In genomic region chr5:114361724-114362196, GRCh38 we compare ENCODE assay signal across 9 cellular contexts. TPM values are rescaled to one million over a fixed set of nuclear protein-coding genes. Genes with fewer than 3 reads are reported as not detected.
DNase-seq lines count a peak whose midpoint lies in the region; ATAC-seq and TF ChIP-seq lines count a peak whose summit lies in the region.
"Had no signal": no experiment of that assay in that cellular context is flagged by ENCODE, and none has a peak within 500 bp of the region (broad histone marks: within the 10 kb centered on the region; RNA-seq: fewer than 3 reads in every experiment).

KCNN2 (plus strand) TSS chr5:114362070; CDS start chr5:114362140, 70 bp downstream.

- in situ Hi-C loops in Panc1 (cut with HindIII; ENCODE audit: low pct_unique_long_range_greater_than_20kb, low sequenced_read_pairs) = no loop called here

- CTCF ChIA-PET in Panc1 (lab: Charles Lee) = no interaction called here

- intact Hi-C loops in Panc1 (cut with micrococcal nuclease; ENCODE audit: unreplicated experiment) (no loop called here), dorsolateral prefrontal cortex (cut with DNase I) (loop anchor here (2.0 to 10.0 kb wide), 3 partner anchors 85 to 307 kb away; no protein-coding TSS in a partner anchor), right lobe of liver (cut with DNase I) (loop anchor here (5.0 to 10.0 kb wide), 2 partner anchors 86 to 93 kb away; no protein-coding TSS in a partner anchor)

- H3K27me3 ChIP-seq in HL-60 (ENCODE audit: insufficient read depth, poor library complexity, severe bottlenecking) (no peaks in the 10 kb centered on the region), Panc1 (ENCODE audit: control insufficient read depth, insufficient read depth, low read length) (peaks cover 15% of the 10 kb centered on the region), dorsolateral prefrontal cortex (peaks cover 0 to 14% (median 0%) of the 10 kb centered on the region in 45 donors), right lobe of liver (no peaks in the 10 kb centered on the region), thoracic aorta (replicated peaks; ENCODE audit: insufficient read depth) (peaks cover 15% of the 10 kb centered on the region)

- 1% methylated on average over 23 of the region's 33 CpGs for WGBS in right lobe of liver (ENCODE audit: insufficient coverage, low coverage, low lambda C conversion rate, missing lambda C conversion rate)

- TF ChIP-seq CTCF in AG10803 (conservative IDR thresholded peaks at IDR 0.05; ENCODE audit: low read length) = no peak
- TF ChIP-seq CTCF in HL-60 (IDR thresholded peaks at IDR 0.05; ENCODE audit: insufficient read depth, low read length) = no peak
- TF ChIP-seq CTCF in Panc1 (IDR thresholded peaks at IDR 0.05) = no peak
- peak in 5 of 56 donors; percentile 6 to 21 (median 12) for TF ChIP-seq CTCF in dorsolateral prefrontal cortex (IDR thresholded peaks at IDR 0.05 in 54 of 56, conservative IDR thresholded peaks at IDR 0.05 in 2 of 56; ENCODE audit: low read depth in 1 of 56, partially characterized antibody in 56 of 56)
- TF ChIP-seq CTCF in right lobe of liver (IDR thresholded peaks at IDR 0.05) = no peak
- no peak for TF ChIP-seq CTCF in thoracic aorta (IDR thresholded peaks at IDR 0.05)

- no TSS peak for BruUV-seq in Panc1 (replicated peaks; lab: Mats Ljungman, UMichigan)

- H3K4me1 ChIP-seq in Panc1 (ENCODE audit: control insufficient read depth, insufficient read depth, low read length) = no peaks in the 10 kb centered on the region
- H3K4me1 ChIP-seq in right lobe of liver = peaks cover 0 to 8% (median 0%) of the 10 kb centered on the region in 4 donors
- peaks cover 3 to 27% of the 10 kb centered on the region in 2 donors for H3K4me1 ChIP-seq in thoracic aorta (ENCODE audit: control insufficient read depth in 1 of 2, low read depth in 2 of 2)

- POLR2A ChIA-PET in Panc1 (lab: Charles Lee) = no interaction called here

- no peaks in the 10 kb centered on the region for H3K36me3 ChIP-seq in Panc1 (ENCODE audit: control insufficient read depth, insufficient read depth, low read length)
- H3K36me3 ChIP-seq in right lobe of liver = no peaks in the 10 kb centered on the region
- no peaks in the 10 kb centered on the region for H3K36me3 ChIP-seq in thoracic aorta

- H3K9me3 ChIP-seq in Panc1 (ENCODE audit: control insufficient read depth, insufficient read depth, low read depth, low read length) (no peaks in the 10 kb centered on the region), right lobe of liver (no peaks in the 10 kb centered on the region), thoracic aorta (no peaks in the 10 kb centered on the region)

- peak; percentile 32 for TF ChIP-seq POLR2A in right lobe of liver (IDR thresholded peaks at IDR 0.05)

- ATAC-seq in GM19328 (IDR thresholded peaks at IDR 0.05; ENCODE audit: unreplicated experiment) = peak; percentile 67
- ATAC-seq in Panc1 = peak; percentile 84
- peak; percentile 84 to 92 (median 87) for ATAC-seq in right lobe of liver
- no peak for ATAC-seq in thoracic aorta (ENCODE audit: insufficient number of reproducible peaks, low FRiP score, low read depth)
- ATAC-seq: HCT116 had no signal

- DNase-seq in AG10803 (ENCODE audit: low read depth) (peak; percentile 4), HL-60 (ENCODE audit: low read depth in 1 of 2, low spot score in 1 of 2) (peak; percentile 71 to 92), Panc1 (ENCODE audit: low read depth, low spot score) (no peak), dorsolateral prefrontal cortex (peak; percentile 80 to 94 (median 92)), right lobe of liver (peak; percentile 88 to 95 (median 94)), thoracic aorta (ENCODE audit: low spot score) (no peak), NCI-H1694 (lab: John Stamatoyannopoulos, UW) (no peak)

- H3K27ac ChIP-seq in HL-60 (replicated peaks) (peak within 1 kb of the TSS; percentile 80), Panc1 (ENCODE audit: low read length) (no peak within 1 kb of the TSS), dorsolateral prefrontal cortex (peak within 1 kb of the TSS in 57 of 59 donors; percentile 4 to 93 (median 78)), right lobe of liver (peak within 1 kb of the TSS; percentile 20 to 90 (median 82)), thoracic aorta (no peak within 1 kb of the TSS)

- H3K4me3 ChIP-seq in AG10803 (ENCODE audit: low read length) (peak within 1 kb of the TSS; percentile 9; the same call in 1 of the 2 replicates), HL-60 (replicated peaks; ENCODE audit: insufficient read depth, low read length) (peak within 1 kb of the TSS; percentile 85), Panc1 (ENCODE audit: low read depth in 2 of 2, low read length in 2 of 2) (peak within 1 kb of the TSS; percentile 37 to 46), dorsolateral prefrontal cortex (peak within 1 kb of the TSS; percentile 63 to 93 (median 80)), right lobe of liver (peak within 1 kb of the TSS; percentile 62 to 84 (median 81)), thoracic aorta (peak within 1 kb of the TSS; percentile 62)

RNA-seq across cellular contexts. Expression of gene KCNN2, which starts in this region (rescaled TPM):
- total RNA-seq in Panc1 (2021; ENCODE audit: unreplicated experiment) (not detected), dorsolateral prefrontal cortex (10 to 100 TPM; 12.0 to 45.6 (median 28.9) TPM), right lobe of liver (10 to 100 TPM in 3 of 6 experiments, 1 to 10 TPM in 2, under 1 TPM in 1; 0.60 to 17.4 (median 6.5) TPM), thoracic aorta (not detected)
- not detected for polyA plus RNA-seq in Panc1 (2012; ENCODE audit: insufficient read length)

Comparison
In these comparisons a context has a peak if more than half of its experiments do, and no peak if none do; other contexts are left out.
1. Peak in ATAC-seq and H3K4me3 ChIP-seq in Panc1; RNA of the gene not detected or under 1 TPM.
2. DNase-seq: peak in AG10803 (single experiment), HL-60 (2 of 2), dorsolateral prefrontal cortex (10 of 10) and right lobe of liver (3 of 3); none in Panc1 (single experiment), thoracic aorta (single experiment) and NCI-H1694 (single experiment).
3. H3K4me3 ChIP-seq: peak in every context shown above with its lines; median percentile 85 in HL-60; 81 in right lobe of liver; 80 in dorsolateral prefrontal cortex; 62 in thoracic aorta; 42 in Panc1; 9 in AG10803.
4. H3K27ac ChIP-seq: peak in HL-60 (single experiment), dorsolateral prefrontal cortex (57 of 59) and right lobe of liver (3 of 3); none in Panc1 (single experiment) and thoracic aorta (0 of 2).